9 cellular contexts compared by ENCODE assay signal in genomic region chr2:144520718-144521487, GRCh38. TPM values are rescaled to one million over a fixed set of nuclear protein-coding genes. Genes with fewer than 3 reads are reported as not detected.
DNase-seq lines count a peak whose midpoint lies in the region; ATAC-seq and TF ChIP-seq lines count a peak whose summit lies in the region.
"Had no signal": no experiment of that assay in that cellular context is flagged by ENCODE, and none has a peak within 500 bp of the region (broad histone marks: within the 10 kb centered on the region; RNA-seq: fewer than 3 reads in every experiment).

No MANE protein-coding gene starts in this region.

- ATAC-seq in right cardiac atrium (peak; percentile 16 to 30), HG02759 (IDR thresholded peaks at IDR 0.05; ENCODE audit: unreplicated experiment) (no peak), mucosa of descending colon (no peak)
- no peak for ATAC-seq in stimulated activated naive B cell treated with anti-CD40 and anti-IgM and Interleukin-4, amounts not matched to agents 10 μg/mL and 1 μg/mL and 100 μg/mL, for 72 hours (replicated peaks)

- H3K36me3 Mint-ChIP-seq in activated T-helper 2 cell treated with anti-CD3 and anti-CD28 coated beads, Interferon-gamma antibody, Interleukin-2, Interleukin-4, amounts not matched to agents 10 μg/mL and 5 μg/mL and 100 μg/mL, durations not matched to agents 14 hours and 24 hours and 36 hours (ENCODE audit: low read depth), result peaks cover 3% of the 10 kb centered on the region
- peaks cover 6 to 8% of the 10 kb centered on the region in 2 donors for H3K36me3 Mint-ChIP-seq in stimulated activated naive B cell treated with anti-CD40 and anti-IgM and Interleukin-4, amounts not matched to agents 10 μg/mL and 1 μg/mL and 100 μg/mL, for 72 hours
- peaks cover 2% of the 10 kb centered on the region for H3K36me3 Mint-ChIP-seq in activated CD4-positive, alpha-beta memory T cell treated with anti-CD3 and anti-CD28 coated beads for 36 hours

- H3K27me3 Mint-ChIP-seq in activated T-helper 2 cell treated with anti-CD3 and anti-CD28 coated beads, Interferon-gamma antibody, Interleukin-2, Interleukin-4, amounts not matched to agents 10 μg/mL and 5 μg/mL and 100 μg/mL, durations not matched to agents 14 hours and 24 hours and 36 hours (ENCODE audit: low read depth), result peaks cover 41% of the 10 kb centered on the region
- H3K27me3 Mint-ChIP-seq in stimulated activated naive B cell treated with anti-CD40 and anti-IgM and Interleukin-4, amounts not matched to agents 10 μg/mL and 1 μg/mL and 100 μg/mL, for 72 hours, result peaks cover 6 to 10% of the 10 kb centered on the region in 2 donors
- peaks cover 38% of the 10 kb centered on the region for H3K27me3 Mint-ChIP-seq in activated CD4-positive, alpha-beta memory T cell treated with anti-CD3 and anti-CD28 coated beads for 36 hours

- CTCF ChIA-PET in activated CD4-positive, alpha-beta memory T cell treated with anti-CD3 and anti-CD28 coated beads for 36 hours (lab: Charles Lee), result interaction anchor here (0.7 to 1.1 kb wide), 6 partner anchors 10 to 157 kb away, joined by 3 to 4 read pairs (median 3); no protein-coding TSS in a partner anchor

- H3K4me3 Mint-ChIP-seq in activated T-helper 2 cell treated with anti-CD3 and anti-CD28 coated beads, Interferon-gamma antibody, Interleukin-2, Interleukin-4, amounts not matched to agents 10 μg/mL and 5 μg/mL and 100 μg/mL, durations not matched to agents 14 hours and 24 hours and 36 hours (ENCODE audit: low read depth), result peak overlapping the region; percentile 45
- H3K4me3 Mint-ChIP-seq in stimulated activated naive B cell treated with anti-CD40 and anti-IgM and Interleukin-4, amounts not matched to agents 10 μg/mL and 1 μg/mL and 100 μg/mL, for 72 hours, result peak overlapping the region in 1 of 2 donors; percentile 56
- H3K4me3 Mint-ChIP-seq in activated CD4-positive, alpha-beta memory T cell treated with anti-CD3 and anti-CD28 coated beads for 36 hours, result no peak overlapping the region

- H3K9me3 Mint-ChIP-seq in activated T-helper 2 cell treated with anti-CD3 and anti-CD28 coated beads, Interferon-gamma antibody, Interleukin-2, Interleukin-4, amounts not matched to agents 10 μg/mL and 5 μg/mL and 100 μg/mL, durations not matched to agents 14 hours and 24 hours and 36 hours, result no peaks in the 10 kb centered on the region
- H3K9me3 Mint-ChIP-seq in stimulated activated naive B cell treated with anti-CD40 and anti-IgM and Interleukin-4, amounts not matched to agents 10 μg/mL and 1 μg/mL and 100 μg/mL, for 72 hours, result no peaks in the 10 kb centered on the region
- no peaks in the 10 kb centered on the region for H3K9me3 Mint-ChIP-seq in activated CD4-positive, alpha-beta memory T cell treated with anti-CD3 and anti-CD28 coated beads for 36 hours

- no peak overlapping the region for H3K27ac Mint-ChIP-seq in activated T-helper 2 cell treated with anti-CD3 and anti-CD28 coated beads, Interferon-gamma antibody, Interleukin-2, Interleukin-4, amounts not matched to agents 10 μg/mL and 5 μg/mL and 100 μg/mL, durations not matched to agents 14 hours and 24 hours and 36 hours
- H3K27ac Mint-ChIP-seq in stimulated activated naive B cell treated with anti-CD40 and anti-IgM and Interleukin-4, amounts not matched to agents 10 μg/mL and 1 μg/mL and 100 μg/mL, for 72 hours, result peak overlapping the region; percentile 47
- H3K27ac Mint-ChIP-seq in activated CD4-positive, alpha-beta memory T cell treated with anti-CD3 and anti-CD28 coated beads for 36 hours, result no peak overlapping the region

- peaks cover 22% of the 10 kb centered on the region for H3K4me1 Mint-ChIP-seq in activated T-helper 2 cell treated with anti-CD3 and anti-CD28 coated beads, Interferon-gamma antibody, Interleukin-2, Interleukin-4, amounts not matched to agents 10 μg/mL and 5 μg/mL and 100 μg/mL, durations not matched to agents 14 hours and 24 hours and 36 hours (ENCODE audit: low read depth)
- peaks cover 19 to 29% of the 10 kb centered on the region in 2 donors for H3K4me1 Mint-ChIP-seq in stimulated activated naive B cell treated with anti-CD40 and anti-IgM and Interleukin-4, amounts not matched to agents 10 μg/mL and 1 μg/mL and 100 μg/mL, for 72 hours
- H3K4me1 Mint-ChIP-seq in activated CD4-positive, alpha-beta memory T cell treated with anti-CD3 and anti-CD28 coated beads for 36 hours (ENCODE audit: low read depth), result peaks cover 18% of the 10 kb centered on the region

- no peaks in the 10 kb centered on the region for H3K9me3 ChIP-seq in HUES64 (ENCODE audit: insufficient read depth, low read depth, low read length)
- no peaks in the 10 kb centered on the region for H3K9me3 ChIP-seq in right cardiac atrium (ENCODE audit: control insufficient read depth, low read length)
- no peaks in the 10 kb centered on the region for H3K9me3 ChIP-seq in mucosa of descending colon

- WGBS in HUES64, result 28% methylated on average over 7 of the region's 8 CpGs
- 23% methylated on average over 8 of the region's 8 CpGs for WGBS in right cardiac atrium

- intact Hi-C loops in activated T-helper 2 cell treated with anti-CD3 and anti-CD28 coated beads, Interferon-gamma antibody, Interleukin-2, Interleukin-4, amounts not matched to agents 10 μg/mL and 5 μg/mL and 100 μg/mL, durations not matched to agents 14 hours and 24 hours and 36 hours (cut with micrococcal nuclease), result no loop called here
- intact Hi-C loops in right cardiac atrium (cut with DNase I), result loop anchor here in 3 of 4 donors (5.0 to 10.0 kb wide), 2 partner anchors 189 to 1234 kb away; a partner anchor contains a TSS
- intact Hi-C loops in activated CD4-positive, alpha-beta memory T cell treated with anti-CD3 and anti-CD28 coated beads for 36 hours (cut with micrococcal nuclease), result loop anchor here (5.0 kb wide), 1 partner anchor 574 kb away; no protein-coding TSS in a partner anchor
- intact Hi-C loops in mucosa of descending colon (cut with DNase I, micrococcal nuclease), result loop anchor here in 1 of 2 donors (10.0 kb wide), 1 partner anchor 1234 kb away; no protein-coding TSS in a partner anchor

- H3K4me3 ChIP-seq in HUES64 (ENCODE audit: low read length), result peak overlapping the region; percentile 32
- H3K4me3 ChIP-seq in right cardiac atrium (ENCODE audit: low read length), result peak overlapping the region; percentile 98
- no peak overlapping the region for H3K4me3 ChIP-seq in mucosa of descending colon

- H3K9ac ChIP-seq in HUES64 (ENCODE audit: low read depth, low read length), result no peak overlapping the region

- no peak for TF ChIP-seq CTCF in mucosa of descending colon (IDR thresholded peaks at IDR 0.05)

- peaks cover 65% of the 10 kb centered on the region for H3K27me3 ChIP-seq in HUES64 (ENCODE audit: insufficient read depth, low read length)
- no peaks in the 10 kb centered on the region for H3K27me3 ChIP-seq in right cardiac atrium (ENCODE audit: control insufficient read depth, insufficient read depth)

- no peak overlapping the region for H3K27ac ChIP-seq in HUES64 (ENCODE audit: low read depth, low read length)
- H3K27ac ChIP-seq in right cardiac atrium (ENCODE audit: low read length), result peak overlapping the region; percentile 85

- no peak for DNase-seq in activated T-helper 2 cell treated with anti-CD3 and anti-CD28 coated beads, Interferon-gamma antibody, Interleukin-2, Interleukin-4, amounts not matched to agents 10 μg/mL and 5 μg/mL and 100 μg/mL, durations not matched to agents 14 hours and 24 hours and 36 hours (ENCODE audit: low spot score)
- no peak for DNase-seq in right cardiac atrium
- DNase-seq in stimulated activated naive B cell treated with anti-CD40 and anti-IgM and Interleukin-4, amounts not matched to agents 10 μg/mL and 1 μg/mL and 100 μg/mL, for 72 hours, result no peak
- no peak for DNase-seq in NCI-H1694 treated with DMSO at 0.1 percent for 48 hours (lab: John Stamatoyannopoulos, UW)
- DNase-seq in activated CD4-positive, alpha-beta memory T cell treated with anti-CD3 and anti-CD28 coated beads for 36 hours, result no peak
- no peak for DNase-seq in mucosa of descending colon
- DNase-seq: effector CD8-positive, alpha-beta T cell had no signal

- peaks cover 49% of the 10 kb centered on the region for H3K4me1 ChIP-seq in HUES64 (ENCODE audit: insufficient read depth, low read length)
- no peaks in the 10 kb centered on the region for H3K4me1 ChIP-seq in right cardiac atrium (ENCODE audit: control insufficient read depth, insufficient read depth, low read length)
- H3K4me1 ChIP-seq in mucosa of descending colon (ENCODE audit: low read depth), result no peaks in the 10 kb centered on the region

- POLR2A ChIA-PET in activated CD4-positive, alpha-beta memory T cell treated with anti-CD3 and anti-CD28 coated beads for 36 hours (lab: Charles Lee), result no interaction called here

- no peaks in the 10 kb centered on the region for H3K36me3 ChIP-seq in HUES64 (ENCODE audit: insufficient read depth, low read length)
- H3K36me3 ChIP-seq in mucosa of descending colon (ENCODE audit: low read depth), result no peaks in the 10 kb centered on the region

RNA-seq across cellular contexts. Expression of gene ZEB2, which starts 1.0 kb away (rescaled TPM):
- polyA plus RNA-seq in HUES64 (2013, experiment 1 of 2), result 16.7 TPM
- polyA plus RNA-seq in HUES64 (2013, experiment 2 of 2), result 24.0 TPM
- 50.9 and 53.2 TPM in 2 replicates for total RNA-seq in activated T-helper 2 cell treated with anti-CD3 and anti-CD28 coated beads, Interferon-gamma antibody, Interleukin-2, Interleukin-4, amounts not matched to agents 10 μg/mL and 5 μg/mL and 100 μg/mL, durations not matched to agents 14 hours and 24 hours and 36 hours
- 100 to 1,000 TPM; 132 to 147 (median 141) TPM for total RNA-seq in right cardiac atrium
- 40.2 TPM for polyA plus RNA-seq in right cardiac atrium
- 10 to 100 TPM; 16.8 to 17.1 TPM for total RNA-seq in activated CD4-positive, alpha-beta memory T cell treated with anti-CD3 and anti-CD28 coated beads for 36 hours
- total RNA-seq in mucosa of descending colon, result 10 to 100 TPM; 19.0 to 80.1 (median 48.6) TPM

Comparison
In these comparisons a context has a peak if more than half of its experiments do, and no peak if none do; other contexts are left out.
1. ATAC-seq: peak in right cardiac atrium (2 of 2); none in stimulated activated naive B cell treated with anti-CD40 and anti-IgM and Interleukin-4, amounts not matched to agents 10 μg/mL and 1 μg/mL and 100 μg/mL, for 72 hours (0 of 2), HG02759 (single experiment) and mucosa of descending colon (single experiment).